ENCODE assay signal across 31 cellular contexts in genomic region chr10:17883621-17884020, GRCh38.
A peak's percentile ranks its signal among the peaks of the same experiment; 100 is the strongest.
DNase-seq lines count a peak whose midpoint lies in the region; ATAC-seq and TF ChIP-seq lines count a peak whose summit lies in the region.
"Had no signal": no experiment of that assay in that cellular context is flagged by ENCODE, and none has a peak within 500 bp of the region (broad histone marks: within the 10 kb centered on the region; RNA-seq: fewer than 3 reads in every experiment).

No MANE protein-coding gene starts in this region.

- TF ChIP-seq EP300 in gastroesophageal sphincter (IDR thresholded peaks at IDR 0.05) = no peak

- no peak overlapping the region for H3K9ac ChIP-seq in mammary epithelial cell (ENCODE audit: insufficient read depth, low read length)

- no peak overlapping the region for H3K4me2 ChIP-seq in mammary epithelial cell (ENCODE audit: insufficient read depth, low read depth, low read length)
- H3K4me2 ChIP-seq: A549 had no signal

- H3K4me1 ChIP-seq in mammary epithelial cell (ENCODE audit: insufficient read depth, low read length) (no peaks in the 10 kb centered on the region), gastroesophageal sphincter (peaks cover 0 to 35% (median 6%) of the 10 kb centered on the region in 3 donors)
- H3K4me1 ChIP-seq: A549, psoas muscle, vagina had no signal

- POLR2A ChIA-PET in MCF 10A (lab: Yijun Ruan, JAX) = interaction anchor here (1.3 kb wide), 1 partner anchor 10 kb away, joined by 3 read pairs; no protein-coding TSS in a partner anchor

- peak overlapping the region; percentile 89 for H3K27ac Mint-ChIP-seq in MCF 10A (ENCODE audit: low read depth, unreplicated experiment)
- H3K27ac Mint-ChIP-seq: activated CD8-positive, alpha-beta T cell treated with anti-CD3 and anti-CD28 coated beads, Interleukin-2, amount 10 ng/mL, durations not matched to agents 7 days and 5 days; activated naive CD8-positive, alpha-beta T cell treated with anti-CD3 and anti-CD28 coated beads for 36 hours; CD8-positive, alpha-beta T cell; H9; mesothelial cell of epicardium; naive thymus-derived CD8-positive, alpha-beta T cell had no signal

- no TSS peak for BruUV-seq in MCF 10A (replicated peaks; lab: Mats Ljungman, UMichigan)
- BruUV-seq in mammary epithelial cell (replicated peaks; lab: Mats Ljungman, UMichigan) = no TSS peak

- no peaks in the 10 kb centered on the region for H3K9me3 Mint-ChIP-seq in MCF 10A (ENCODE audit: unreplicated experiment)
- H3K9me3 Mint-ChIP-seq: CD8-positive, alpha-beta T cell; H9 had no signal

- CTCF ChIA-PET in MCF 10A (lab: Yijun Ruan, JAX) = interaction anchor here (0.7 kb wide), 1 partner anchor 27 kb away, joined by 3 read pairs; no protein-coding TSS in a partner anchor
- CTCF ChIA-PET in mammary epithelial cell (lab: Charles Lee; ENCODE audit: low non-redundant PET) = no interaction called here

- H3K27me3 Mint-ChIP-seq in MCF 10A (ENCODE audit: insufficient read depth, unreplicated experiment) = no peaks in the 10 kb centered on the region
- H3K27me3 Mint-ChIP-seq: activated naive CD8-positive, alpha-beta T cell treated with anti-CD3 and anti-CD28 coated beads for 36 hours; naive thymus-derived CD8-positive, alpha-beta T cell had no signal

- TF ChIP-seq POLR2A in gastroesophageal sphincter (IDR thresholded peaks at IDR 0.05) = no peak

- ATAC-seq in gastroesophageal sphincter = no peak
- ATAC-seq in GM21619 (IDR thresholded peaks at IDR 0.05; ENCODE audit: unreplicated experiment) = no peak
- ATAC-seq in GM18861 (IDR thresholded peaks at IDR 0.05; ENCODE audit: unreplicated experiment) = no peak
- ATAC-seq in HG02852 (IDR thresholded peaks at IDR 0.05; ENCODE audit: unreplicated experiment) = no peak
- ATAC-seq: A549; activated CD8-positive, alpha-beta T cell treated with anti-CD3 and anti-CD28 coated beads, Interleukin-2, amount 10 ng/mL, durations not matched to agents 7 days and 5 days; CD8-positive, alpha-beta T cell; naive thymus-derived CD8-positive, alpha-beta T cell; psoas muscle had no signal

- no peak overlapping the region for H3K4me3 Mint-ChIP-seq in MCF 10A (ENCODE audit: unreplicated experiment)
- H3K4me3 Mint-ChIP-seq: activated CD8-positive, alpha-beta T cell treated with anti-CD3 and anti-CD28 coated beads, Interleukin-2, amount 10 ng/mL, durations not matched to agents 7 days and 5 days; activated naive CD8-positive, alpha-beta T cell treated with anti-CD3 and anti-CD28 coated beads for 36 hours; CD8-positive, alpha-beta T cell; H9; mesothelial cell of epicardium; naive thymus-derived CD8-positive, alpha-beta T cell had no signal

- in situ Hi-C loops in mammary epithelial cell (cut with MboI; ENCODE audit: low sequenced_read_pairs in 2 of 2) = no loop called here

- H3K79me2 ChIP-seq in mammary epithelial cell (ENCODE audit: insufficient read depth, low read length) = no peaks in the 10 kb centered on the region

- H3K36me3 ChIP-seq in mammary epithelial cell (ENCODE audit: insufficient read depth, low read length) (no peaks in the 10 kb centered on the region), gastroesophageal sphincter (no peaks in the 10 kb centered on the region)
- H3K36me3 ChIP-seq: left ventricle myocardium inferior, vagina had no signal

- no peak for DNase-seq in MCF 10A (ENCODE audit: unreplicated experiment)
- DNase-seq in mammary epithelial cell = no peak
- peak; percentile 83 for DNase-seq in NCI-H748 treated with DMSO at 0.1 percent for 48 hours (lab: John Stamatoyannopoulos, UW)
- no peak for DNase-seq in foreskin melanocyte
- DNase-seq: activated CD8-positive, alpha-beta T cell treated with anti-CD3 and anti-CD28 coated beads, Interleukin-2, amount 10 ng/mL, durations not matched to agents 7 days and 5 days; activated effector memory CD4-positive, alpha-beta T cell treated with Interleukin-2 at 50 U/mL for 16 hours; activated naive CD8-positive, alpha-beta T cell treated with anti-CD3 and anti-CD28 coated beads for 36 hours; activated T-cell treated with anti-CD3 and anti-CD28 coated beads for 4 hours; AML-193; caudate nucleus; CD8-positive, alpha-beta T cell; dermis blood vessel endothelial cell; DMS79; GF-D8; H9; hippocampal formation; left ventricle myocardium inferior; naive thymus-derived CD8-positive, alpha-beta T cell; NCI-H1436 treated with DMSO at 0.1 percent for 48 hours; NCI-H774; nucleus accumbens; psoas muscle; stimulated activated naive CD4-positive, alpha-beta T cell treated with Interleukin-2 at 50 U/mL for 16 hours; T-helper 2 cell had no signal

- TF ChIP-seq CTCF in MCF 10A (IDR thresholded peaks at IDR 0.05; ENCODE audit: unreplicated experiment) = no peak
- no peak for TF ChIP-seq CTCF in mammary epithelial cell (conservative IDR thresholded peaks at IDR 0.05 in 1 of 2, IDR thresholded peaks at IDR 0.05 in 1 of 2; ENCODE audit: extremely low read depth in 1 of 2, insufficient read depth in 1 of 2, low read depth in 1 of 2, low read length in 2 of 2)
- TF ChIP-seq CTCF in gastroesophageal sphincter (IDR thresholded peaks at IDR 0.05) = no peak

- H3K27ac ChIP-seq in mammary epithelial cell (ENCODE audit: insufficient read depth, low read depth, low read length) = no peak overlapping the region
- H3K27ac ChIP-seq in gastroesophageal sphincter = peak overlapping the region in 3 of 4 donors; percentile 72 to 83 (median 73)
- H3K27ac ChIP-seq: A549, left ventricle myocardium inferior, psoas muscle had no signal

- no peak overlapping the region for H2AFZ ChIP-seq in mammary epithelial cell (ENCODE audit: low read depth, low read length)

- H4K20me1 ChIP-seq in mammary epithelial cell (ENCODE audit: insufficient read depth, low read length) = no peaks in the 10 kb centered on the region

- no peak overlapping the region for H3K4me3 ChIP-seq in mammary epithelial cell (replicated peaks in 1 of 3; ENCODE audit: insufficient read depth in 1 of 3, low read depth in 2 of 3, low read length in 3 of 3)
- H3K4me3 ChIP-seq in gastroesophageal sphincter = no peak overlapping the region
- H3K4me3 ChIP-seq: A549, left ventricle myocardium inferior, psoas muscle, vagina had no signal

- dilution Hi-C loops in mammary epithelial cell (cut with HindIII; ENCODE audit: low sequenced_read_pairs) = no loop called here

- intact Hi-C loops in MCF 10A (cut with micrococcal nuclease) (no loop called here), mammary epithelial cell (cut with micrococcal nuclease) (no loop called here)

- WGBS in mammary epithelial cell (ENCODE audit: low coverage, missing lambda C conversion rate) = 0% methylated on average over 1 of the region's 1 CpG
- WGBS in gastroesophageal sphincter (ENCODE audit: low coverage in 1 of 2), 2 donors = 100% methylated on average over 1 of the region's 1 CpG

- no peaks in the 10 kb centered on the region for H3K36me3 Mint-ChIP-seq in MCF 10A (ENCODE audit: insufficient read depth, unreplicated experiment)
- H3K36me3 Mint-ChIP-seq: activated naive CD8-positive, alpha-beta T cell treated with anti-CD3 and anti-CD28 coated beads for 36 hours; CD8-positive, alpha-beta T cell; mesothelial cell of epicardium; naive thymus-derived CD8-positive, alpha-beta T cell had no signal

- H3K9me3 ChIP-seq in mammary epithelial cell (replicated peaks; ENCODE audit: insufficient read depth, low read length) (no peaks in the 10 kb centered on the region), gastroesophageal sphincter (no peaks in the 10 kb centered on the region)
- H3K9me3 ChIP-seq: A549, psoas muscle, vagina had no signal

- H3K27me3 ChIP-seq in mammary epithelial cell (ENCODE audit: insufficient read depth, low read length) (no peaks in the 10 kb centered on the region), gastroesophageal sphincter (no peaks in the 10 kb centered on the region)
- H3K27me3 ChIP-seq: vagina had no signal

- H3K4me1 Mint-ChIP-seq in MCF 10A (ENCODE audit: insufficient read depth, unreplicated experiment) = peaks cover 13% of the 10 kb centered on the region
- H3K4me1 Mint-ChIP-seq: activated naive CD8-positive, alpha-beta T cell treated with anti-CD3 and anti-CD28 coated beads for 36 hours; H9; mesothelial cell of epicardium; naive thymus-derived CD8-positive, alpha-beta T cell had no signal
